1 cellular context compared by ENCODE assay signal in genomic region chr9:95434116-95435073, GRCh38.
TF ChIP-seq lines count a peak whose summit lies in the region.

No MANE protein-coding gene starts in this region.

TF ChIP-seq in SK-N-SH, 30 proteins besides CTCF, POLR2A, EP300 and RAD21 (continued from another document):
- no peak for TF ChIP-seq REST (IDR thresholded peaks at IDR 0.05; ENCODE audit: low read depth, low read length)
- TF ChIP-seq FOXM1 (IDR thresholded peaks at IDR 0.05; ENCODE audit: low read depth) = no peak
- TF ChIP-seq GATA2 (CRISPR knock-in tag; IDR thresholded peaks at IDR 0.05) = no peak
- TF ChIP-seq TEAD4 (IDR thresholded peaks at IDR 0.05; ENCODE audit: borderline replicate concordance, insufficient read depth) = no peak
- no peak for TF ChIP-seq JUND (IDR thresholded peaks at IDR 0.05)
- TF ChIP-seq EZH2phosphoT487 (IDR thresholded peaks at IDR 0.05; ENCODE audit: borderline replicate concordance, low read depth) = no peak
- TF ChIP-seq RFX5 (IDR thresholded peaks at IDR 0.05; ENCODE audit: low read length) = no peak
- TF ChIP-seq GABPA (IDR thresholded peaks at IDR 0.05; ENCODE audit: low read depth) = no peak
- no peak for TF ChIP-seq FOXJ3 (CRISPR knock-in tag; IDR thresholded peaks at IDR 0.05)
- TF ChIP-seq, protein P1, sequence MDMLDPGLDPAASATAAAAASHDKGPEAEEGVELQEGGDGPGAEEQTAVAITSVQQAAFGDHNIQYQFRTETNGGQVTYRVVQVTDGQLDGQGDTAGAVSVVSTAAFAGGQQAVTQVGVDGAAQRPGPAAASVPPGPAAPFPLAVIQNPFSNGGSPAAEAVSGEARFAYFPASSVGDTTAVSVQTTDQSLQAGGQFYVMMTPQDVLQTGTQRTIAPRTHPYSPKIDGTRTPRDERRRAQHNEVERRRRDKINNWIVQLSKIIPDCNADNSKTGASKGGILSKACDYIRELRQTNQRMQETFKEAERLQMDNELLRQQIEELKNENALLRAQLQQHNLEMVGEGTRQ (IDR thresholded peaks at IDR 0.05; ENCODE audit: borderline replicate concordance, low read depth, low read length) = no peak
- TF ChIP-seq, protein P2, sequence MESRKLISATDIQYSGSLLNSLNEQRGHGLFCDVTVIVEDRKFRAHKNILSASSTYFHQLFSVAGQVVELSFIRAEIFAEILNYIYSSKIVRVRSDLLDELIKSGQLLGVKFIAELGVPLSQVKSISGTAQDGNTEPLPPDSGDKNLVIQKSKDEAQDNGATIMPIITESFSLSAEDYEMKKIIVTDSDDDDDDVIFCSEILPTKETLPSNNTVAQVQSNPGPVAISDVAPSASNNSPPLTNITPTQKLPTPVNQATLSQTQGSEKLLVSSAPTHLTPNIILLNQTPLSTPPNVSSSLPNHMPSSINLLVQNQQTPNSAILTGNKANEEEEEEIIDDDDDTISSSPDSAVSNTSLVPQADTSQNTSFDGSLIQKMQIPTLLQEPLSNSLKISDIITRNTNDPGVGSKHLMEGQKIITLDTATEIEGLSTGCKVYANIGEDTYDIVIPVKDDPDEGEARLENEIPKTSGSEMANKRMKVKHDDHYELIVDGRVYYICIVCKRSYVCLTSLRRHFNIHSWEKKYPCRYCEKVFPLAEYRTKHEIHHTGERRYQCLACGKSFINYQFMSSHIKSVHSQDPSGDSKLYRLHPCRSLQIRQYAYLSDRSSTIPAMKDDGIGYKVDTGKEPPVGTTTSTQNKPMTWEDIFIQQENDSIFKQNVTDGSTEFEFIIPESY (IDR thresholded peaks at IDR 0.05; ENCODE audit: borderline replicate concordance, low read depth) = no peak
